ENCODE assay signal across 2 cellular contexts in the genomic region with DNA sequence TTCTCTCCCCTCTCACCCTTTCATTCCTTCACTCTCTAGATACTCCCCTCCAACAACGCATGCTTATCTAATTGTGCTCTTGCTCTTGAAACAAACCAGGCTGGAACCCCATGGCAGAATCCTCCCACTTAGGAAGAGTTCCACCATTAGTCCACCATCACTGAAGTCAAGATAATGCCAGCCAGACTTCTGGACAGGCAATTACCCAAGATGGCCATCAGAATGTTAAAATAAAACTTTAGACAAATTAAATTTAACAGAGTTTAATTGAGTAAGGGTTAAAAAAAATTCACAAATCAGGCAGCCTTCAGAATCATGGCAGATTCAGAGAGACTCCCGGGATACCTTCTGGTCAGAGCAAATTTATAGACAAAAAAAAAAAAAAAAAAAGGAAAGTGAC.
"Had no signal": no experiment of that assay in that cellular context is flagged by ENCODE, and none has a peak within 500 bp of the region (broad histone marks: within the 10 kb centered on the region; RNA-seq: fewer than 3 reads in every experiment).

No MANE protein-coding gene starts in this region.

- H3K27me3 Mint-ChIP-seq: IgD-negative memory B cell had no signal

- H3K4me1 Mint-ChIP-seq: IgD-negative memory B cell had no signal

- H3K36me3 Mint-ChIP-seq: IgD-negative memory B cell had no signal

- H3K4me3 Mint-ChIP-seq: IgD-negative memory B cell had no signal

- H3K27ac Mint-ChIP-seq: IgD-negative memory B cell had no signal

- DNase-seq: IMR-90 had no signal
